In genomic region chr18:46497129-46497528, GRCh38 we compare ENCODE assay signal across 10 cellular contexts.
DNase-seq lines count a peak whose midpoint lies in the region; ATAC-seq and TF ChIP-seq lines count a peak whose summit lies in the region.
"Had no signal": no experiment of that assay in that cellular context is flagged by ENCODE, and none has a peak within 500 bp of the region (broad histone marks: within the 10 kb centered on the region; RNA-seq: fewer than 3 reads in every experiment).

No MANE protein-coding gene starts in this region.

- H3K4me1 Mint-ChIP-seq in endodermal cell = peaks cover 4% of the 10 kb centered on the region
- H3K4me1 Mint-ChIP-seq: IgD-negative memory B cell had no signal

- H3K4me1 ChIP-seq in endodermal cell (ENCODE audit: control insufficient read depth, insufficient read depth, low read length) = no peaks in the 10 kb centered on the region
- H3K4me1 ChIP-seq in stomach = no peaks in the 10 kb centered on the region
- H3K4me1 ChIP-seq: BLaER1 had no signal

- peak; percentile 11 for DNase-seq in activated T-cell treated with anti-CD3 and anti-CD28 coated beads for 48 hours (ENCODE audit: low read depth)
- DNase-seq in activated T-cell treated with anti-CD3 and anti-CD28 coated beads for 4 hours = no peak
- peak; percentile 69 for DNase-seq in RPMI8226
- peak; percentile 92 for DNase-seq in endodermal cell
- DNase-seq in stimulated activated CD4-positive, alpha-beta T cell treated with anti-CD3 and anti-CD28 coated beads, Interleukin-4, amount 100 ng/mL, for 1 hour = peak; percentile 15
- no peak for DNase-seq in KG1 (lab: John Stamatoyannopoulos, UW)
- no peak for DNase-seq in stomach

- no peaks in the 10 kb centered on the region for H3K27me3 Mint-ChIP-seq in endodermal cell (ENCODE audit: insufficient read depth)

- H3K36me3 Mint-ChIP-seq in endodermal cell (ENCODE audit: low read depth) = no peaks in the 10 kb centered on the region
- H3K36me3 Mint-ChIP-seq: IgD-negative memory B cell had no signal

- no peak overlapping the region for H3K4me3 Mint-ChIP-seq in endodermal cell
- H3K4me3 Mint-ChIP-seq: IgD-negative memory B cell had no signal

- no peak for TF ChIP-seq POLR2A in stomach (IDR thresholded peaks at IDR 0.05)

- no peak for TF ChIP-seq CTCF in endodermal cell (conservative IDR thresholded peaks at IDR 0.05)
- no peak for TF ChIP-seq CTCF in stomach (IDR thresholded peaks at IDR 0.05)

- no peaks in the 10 kb centered on the region for H3K9me3 Mint-ChIP-seq in endodermal cell

- ATAC-seq in HG02759 (IDR thresholded peaks at IDR 0.05; ENCODE audit: unreplicated experiment) = no peak

- H3K9me3 ChIP-seq in endodermal cell (ENCODE audit: control insufficient read depth, low read length) (no peaks in the 10 kb centered on the region), stomach (no peaks in the 10 kb centered on the region)
- H3K9me3 ChIP-seq: BLaER1 had no signal

- H3K4me3 ChIP-seq in endodermal cell (ENCODE audit: low read length) (no peak overlapping the region), stomach (no peak overlapping the region)
- H3K4me3 ChIP-seq: BLaER1 had no signal

- no peak overlapping the region for H3K27ac ChIP-seq in endodermal cell (ENCODE audit: low read depth, low read length)
- no peak overlapping the region for H3K27ac ChIP-seq in stomach
- H3K27ac ChIP-seq: BLaER1 had no signal

- H3K36me3 ChIP-seq in endodermal cell (ENCODE audit: control insufficient read depth, insufficient read depth, low read length) (no peaks in the 10 kb centered on the region), stomach (no peaks in the 10 kb centered on the region)
- H3K36me3 ChIP-seq: BLaER1 had no signal

- H3K27me3 ChIP-seq in endodermal cell (ENCODE audit: control insufficient read depth, insufficient read depth, low read length, poor library complexity, severe bottlenecking) = peaks cover 38% of the 10 kb centered on the region
- H3K27me3 ChIP-seq in stomach = peaks cover 0 to 13% (median 3%) of the 10 kb centered on the region in 3 donors
- H3K27me3 ChIP-seq: BLaER1 had no signal

- TF ChIP-seq EP300 in stomach (IDR thresholded peaks at IDR 0.05) = no peak

- no peak overlapping the region for H3K9ac ChIP-seq in endodermal cell (ENCODE audit: extremely low read depth, low read length, poor library complexity, severe bottlenecking)
- H3K9ac ChIP-seq: BLaER1 had no signal

- WGBS in endodermal cell (ENCODE audit: insufficient coverage in 1 of 2, insufficient read length in 1 of 2), 2 experiments = 6 to 9% methylated on average over 3 to 4 of the region's 4 CpGs
- WGBS in stomach, 5 donors = 3 to 11% (median 8%) methylated on average over 4 of the region's 4 CpGs

- intact Hi-C loops in stomach (cut with DNase I; ENCODE audit: low total_unique reads) = no loop called here

- H3K27ac Mint-ChIP-seq in endodermal cell = no peak overlapping the region
- H3K27ac Mint-ChIP-seq: IgD-negative memory B cell had no signal

Comparison
In these comparisons a context has a peak if more than half of its experiments do, and no peak if none do; other contexts are left out.
1. DNase-seq: peak in activated T-cell treated with anti-CD3 and anti-CD28 coated beads for 48 hours (single experiment), RPMI8226 (single experiment), endodermal cell (single experiment) and stimulated activated CD4-positive, alpha-beta T cell treated with anti-CD3 and anti-CD28 coated beads, Interleukin-4, amount 100 ng/mL, for 1 hour (single experiment); none in activated T-cell treated with anti-CD3 and anti-CD28 coated beads for 4 hours (single experiment), KG1 (single experiment) and stomach (single experiment).